In genomic region chr10:126390324-126390723, GRCh38 we compare ENCODE assay signal across 18 cellular contexts. TPM values are rescaled to one million over a fixed set of nuclear protein-coding genes. Genes with fewer than 3 reads are reported as not detected.
"Had no signal": no experiment of that assay in that cellular context is flagged by ENCODE, and none has a peak within 500 bp of the region (broad histone marks: within the 10 kb centered on the region; RNA-seq: fewer than 3 reads in every experiment).

No MANE protein-coding gene starts in this region.

- ATAC-seq: left lobe of liver; stimulated activated memory B cell treated with anti-CD40 and anti-IgM and Interleukin-4, amounts not matched to agents 10 μg/mL and 1 μg/mL and 100 μg/mL, for 72 hours had no signal

- H3K9me3 Mint-ChIP-seq: activated B cell treated with CpG ODN at 0.5 μM for 24 hours had no signal

- H3K27ac ChIP-seq: ascending aorta, epithelial cell of prostate, neutrophil, SK-N-MC, thyroid gland had no signal

- H3K36me3 ChIP-seq: ascending aorta, neutrophil, thyroid gland had no signal

- H3K4me3 Mint-ChIP-seq: activated B cell treated with CpG ODN at 0.5 μM for 24 hours; activated CD4-positive, alpha-beta memory T cell treated with anti-CD3 and anti-CD28 coated beads for 36 hours; activated T-cell treated with anti-CD3 and anti-CD28 coated beads, Interleukin-2, amount 50 U/mL, for 24 hours; endodermal cell; stimulated activated memory B cell treated with anti-CD40 and anti-IgM and Interleukin-4, amounts not matched to agents 10 μg/mL and 1 μg/mL and 100 μg/mL, for 72 hours had no signal

- H3K27ac Mint-ChIP-seq: activated B cell treated with CpG ODN at 0.5 μM for 24 hours; activated CD4-positive, alpha-beta memory T cell treated with anti-CD3 and anti-CD28 coated beads for 36 hours; activated T-cell treated with anti-CD3 and anti-CD28 coated beads, Interleukin-2, amount 50 U/mL, for 24 hours; endodermal cell; stimulated activated memory B cell treated with anti-CD40 and anti-IgM and Interleukin-4, amounts not matched to agents 10 μg/mL and 1 μg/mL and 100 μg/mL, for 72 hours had no signal

- DNase-seq: activated B cell treated with CpG ODN at 0.5 μM for 24 hours; activated CD4-positive, alpha-beta memory T cell treated with anti-CD3 and anti-CD28 coated beads for 36 hours; activated CD4-positive, alpha-beta T cell treated with anti-CD3 and anti-CD28 coated beads for 4 hours; activated effector memory CD4-positive, alpha-beta T cell treated with Interleukin-2 at 50 U/mL for 16 hours; activated naive CD4-positive, alpha-beta T cell treated with anti-CD3 and anti-CD28 coated beads, Interleukin-2, amount 50 U/mL, for 16 hours; activated T-cell treated with anti-CD3 and anti-CD28 coated beads, Interleukin-2, amount 50 U/mL, for 24 hours; dorsolateral prefrontal cortex; endodermal cell; kidney; stimulated activated CD4-positive, alpha-beta T cell treated with anti-CD3 and anti-CD28 coated beads, Interleukin-4, amount 100 ng/mL, for 24 hours; thyroid gland had no signal

- H3K4me3 ChIP-seq: ascending aorta, dorsolateral prefrontal cortex, lung, SK-N-MC, thyroid gland had no signal

- H3K9me3 ChIP-seq: ascending aorta, neutrophil, thyroid gland had no signal

- H3K27me3 ChIP-seq: ascending aorta, thyroid gland had no signal

RNA-seq across cellular contexts. Expression of gene ADAM12, which starts 2.0 kb away (rescaled TPM):
- total RNA-seq: ascending aorta, left lobe of liver had no signal
